15 cellular contexts compared by ENCODE assay signal in genomic region chr20:3866464-3866863, GRCh38. TPM values are rescaled to one million over a fixed set of nuclear protein-coding genes. Genes with fewer than 3 reads are reported as not detected.
A peak's percentile ranks its signal among the peaks of the same experiment; 100 is the strongest.
DNase-seq lines count a peak whose midpoint lies in the region; ATAC-seq and TF ChIP-seq lines count a peak whose summit lies in the region.
"Had no signal": no experiment of that assay in that cellular context is flagged by ENCODE, and none has a peak within 500 bp of the region (broad histone marks: within the 10 kb centered on the region; RNA-seq: fewer than 3 reads in every experiment).

No MANE protein-coding gene starts in this region.

- H3K79me2 ChIP-seq in trophoblast cell (ENCODE audit: control insufficient read depth, insufficient read depth, low read length, poor library complexity) = no peaks in the 10 kb centered on the region

- H2BK120ac ChIP-seq in trophoblast cell (ENCODE audit: insufficient read depth, low read length, poor library complexity) = no peak overlapping the region

- POLR2A ChIA-PET in HEK293 (lab: Yijun Ruan, JAX) = interaction anchor here (0.8 to 1.9 kb wide), 2 partner anchors 9 to 17 kb away, joined by 3 to 7 read pairs; no protein-coding TSS in a partner anchor

- peak; percentile 59 for DNase-seq in ELF-1 (ENCODE audit: low read depth, low spot score)
- peak in 1 of 2 donors; percentile 88 for DNase-seq in breast epithelium (ENCODE audit: low spot score in 2 of 2)
- peak; percentile 92 to 94 for DNase-seq in trophoblast cell
- no peak for DNase-seq in posterior vena cava (ENCODE audit: low spot score)
- DNase-seq in left ventricle myocardium superior = no peak
- DNase-seq: HCEC 1CT, KBM-7, NCI-H1048, NCI-H1436 treated with DMSO at 0.1 percent for 48 hours, NCI-H2029 treated with DMSO at 0.1 percent for 48 hours, NCI-H510A treated with DMSO at 0.1 percent for 48 hours, SHP77, SK-N-SH had no signal

- H3K4ac ChIP-seq in trophoblast cell (ENCODE audit: low read depth, low read length) = no peak overlapping the region

- no peak for TF ChIP-seq CTCF in HEK293 (tag by site-specific recombination; IDR thresholded peaks at IDR 0.05)
- no peak for TF ChIP-seq CTCF in breast epithelium (IDR thresholded peaks at IDR 0.05)

- intact Hi-C loops in breast epithelium (cut with DNase I; ENCODE audit: low total_unique reads) = no loop called here
- intact Hi-C loops in posterior vena cava (cut with DNase I) = no loop called here
- intact Hi-C loops in left ventricle myocardium superior (cut with micrococcal nuclease) = no loop called here

- H2AFZ ChIP-seq in trophoblast cell (ENCODE audit: insufficient read depth, low read length, poor library complexity) = no peak overlapping the region

- no CpG with 5 or more reads among the region's 3 CpGs for WGBS in trophoblast cell (ENCODE audit: extremely low coverage, insufficient coverage, insufficient read length)

- H3K27me3 ChIP-seq in breast epithelium = no peaks in the 10 kb centered on the region
- no peaks in the 10 kb centered on the region for H3K27me3 ChIP-seq in trophoblast cell (ENCODE audit: insufficient read depth, low read length)

- H3K23ac ChIP-seq in trophoblast cell (ENCODE audit: low read length) = no peak overlapping the region

- no peak for TF ChIP-seq POLR2A in breast epithelium (IDR thresholded peaks at IDR 0.05)

- H3K4me2 ChIP-seq in trophoblast cell (ENCODE audit: low read length) = no peak overlapping the region
- H3K4me2 ChIP-seq: SK-N-SH had no signal

- CTCF ChIA-PET in HEK293 (lab: Yijun Ruan, JAX) = interaction anchor here (0.6 to 5.7 kb wide), 3 partner anchors 11 to 215 kb away, joined by 3 to 26 read pairs (median 3); no protein-coding TSS in a partner anchor

- H3K14ac ChIP-seq in trophoblast cell (ENCODE audit: low read length) = no peak overlapping the region

- no peak overlapping the region for H4K8ac ChIP-seq in trophoblast cell (ENCODE audit: low read depth, low read length)

- no peaks in the 10 kb centered on the region for H3K79me1 ChIP-seq in trophoblast cell (ENCODE audit: low read length)

- H2BK12ac ChIP-seq in trophoblast cell (ENCODE audit: low read length) = no peak overlapping the region

- ATAC-seq in left ventricle myocardium superior (no peak), GM21360 (IDR thresholded peaks at IDR 0.05; ENCODE audit: unreplicated experiment) (no peak)

- H3K18ac ChIP-seq in trophoblast cell (ENCODE audit: low read length) = no peak overlapping the region

- H3K4me3 ChIP-seq in HEK293 (ENCODE audit: low read depth, low read length) (no peak overlapping the region), breast epithelium (no peak overlapping the region), trophoblast cell (ENCODE audit: low read depth, low read length) (no peak overlapping the region)

- H3K9me3 ChIP-seq in HEK293 (ENCODE audit: control insufficient read depth, insufficient read depth, low read depth, low read length) (no peaks in the 10 kb centered on the region), breast epithelium (no peaks in the 10 kb centered on the region), trophoblast cell (ENCODE audit: insufficient read depth, low read depth, low read length) (peaks cover 10% of the 10 kb centered on the region)
- H3K9me3 ChIP-seq: SK-N-SH had no signal

- no peak overlapping the region for H3K9ac ChIP-seq in trophoblast cell (ENCODE audit: low read length)
- H3K9ac ChIP-seq: SK-N-SH had no signal

- no peak overlapping the region for H4K12ac ChIP-seq in trophoblast cell (ENCODE audit: low read depth, low read length)

- H3K36me3 ChIP-seq in HEK293 (ENCODE audit: control insufficient read depth in 2 of 2, insufficient read depth in 1 of 2, low read length in 2 of 2) (peaks cover 27 to 76% of the 10 kb centered on the region in 2 experiments), breast epithelium (no peaks in the 10 kb centered on the region), trophoblast cell (ENCODE audit: control insufficient read depth in 1 of 2, insufficient read depth in 2 of 2, low read length in 2 of 2) (peaks cover 53 to 71% of the 10 kb centered on the region in 2 experiments)

- H4K91ac ChIP-seq in trophoblast cell (ENCODE audit: low read depth, low read length) = no peak overlapping the region

- H2BK5ac ChIP-seq in trophoblast cell (ENCODE audit: low read depth, low read length, poor library complexity) = no peak overlapping the region

- H3K27ac ChIP-seq in HEK293 (ENCODE audit: extremely low read depth, low read depth, low read length) (no peak overlapping the region), breast epithelium (peak overlapping the region; percentile 13 to 20), trophoblast cell (ENCODE audit: low read depth, low read length) (no peak overlapping the region)

- no peak overlapping the region for H2AK5ac ChIP-seq in trophoblast cell (ENCODE audit: low read length)

- H3K4me1 ChIP-seq in HEK293 (ENCODE audit: control insufficient read depth, insufficient read depth, low read length) = no peaks in the 10 kb centered on the region
- no peaks in the 10 kb centered on the region for H3K4me1 ChIP-seq in breast epithelium
- H3K4me1 ChIP-seq in trophoblast cell (ENCODE audit: control insufficient read depth in 1 of 2, insufficient read depth in 2 of 2, low read length in 2 of 2) = peaks cover 8 to 15% of the 10 kb centered on the region in 2 experiments

TF ChIP-seq in HEK293, 187 proteins besides CTCF, POLR2A, EP300 and RAD21:
- peak; percentile 93 for TF ChIP-seq ZIC2 (tag by site-specific recombination; IDR thresholded peaks at IDR 0.05)
- no peak for TF ChIP-seq ZNF561 (tag by site-specific recombination; IDR thresholded peaks at IDR 0.05; ENCODE audit: borderline replicate concordance)
- TF ChIP-seq PRDM6 (tag by site-specific recombination; IDR thresholded peaks at IDR 0.05) = no peak
- no peak for TF ChIP-seq ZNF202 (tag by site-specific recombination; IDR thresholded peaks at IDR 0.05; ENCODE audit: borderline replicate concordance)
- TF ChIP-seq ZNF394 (tag by site-specific recombination; IDR thresholded peaks at IDR 0.05; ENCODE audit: borderline replicate concordance) = no peak
- TF ChIP-seq ZNF112 (tag by site-specific recombination; IDR thresholded peaks at IDR 0.05) = no peak
- no peak for TF ChIP-seq ZNF645 (tag by site-specific recombination; IDR thresholded peaks at IDR 0.05)
- TF ChIP-seq ZNF510 (tag by site-specific recombination; IDR thresholded peaks at IDR 0.05; ENCODE audit: insufficient replicate concordance) = no peak
- peak; percentile 66 for TF ChIP-seq SCRT2 (tag by site-specific recombination; IDR thresholded peaks at IDR 0.05)
- no peak for TF ChIP-seq ZNF768 (tag by site-specific recombination; IDR thresholded peaks at IDR 0.05)
- no peak for TF ChIP-seq ZNF549 (tag by site-specific recombination; IDR thresholded peaks at IDR 0.05)
- TF ChIP-seq SCRT1 (tag by site-specific recombination; IDR thresholded peaks at IDR 0.05; ENCODE audit: borderline replicate concordance) = peak; percentile 74; the same call in 1 of the 2 replicates
- TF ChIP-seq ZBTB20 (tag by site-specific recombination; IDR thresholded peaks at IDR 0.05) = no peak
- peak; percentile 42; the same call in 1 of the 2 replicates for TF ChIP-seq GLIS2 (tag by site-specific recombination; IDR thresholded peaks at IDR 0.05)
- TF ChIP-seq PBX3 (CRISPR knock-in tag; IDR thresholded peaks at IDR 0.05) = no peak
- 0 out of 2 replicates have a peak, but pooled peaks have one; percentile 18 for TF ChIP-seq ZFHX2 (tag by site-specific recombination; conservative IDR thresholded peaks at IDR 0.05)
- TF ChIP-seq GLIS1 (tag by site-specific recombination; IDR thresholded peaks at IDR 0.05) = peak; percentile 40

RNA-seq across cellular contexts. Expression of gene MAVS, which starts 19.8 kb away (rescaled TPM):
- total RNA-seq in breast epithelium = 10 to 100 TPM; 23.3 to 32.3 (median 24.6) TPM
- polyA plus RNA-seq in trophoblast cell (2013) = 17.5 and 17.6 TPM in 2 replicates
- total RNA-seq in posterior vena cava = 10 to 100 TPM; 26.2 to 27.1 TPM
- total RNA-seq in left ventricle myocardium superior = 34.8 TPM

RNA-seq across cellular contexts. Expression of gene PANK2, which starts 22.7 kb away (rescaled TPM):
- total RNA-seq in breast epithelium (10 to 100 TPM; 38.2 to 40.1 (median 38.7) TPM), posterior vena cava (10 to 100 TPM; 27.0 to 31.5 TPM), left ventricle myocardium superior (17.4 TPM)
- polyA plus RNA-seq in trophoblast cell (2013) = 18.9 and 19.4 TPM in 2 replicates

RNA-seq across cellular contexts. Expression of gene AP5S1, which starts 46.1 kb away (rescaled TPM):
- 10 to 100 TPM; 11.1 to 13.8 (median 11.8) TPM for total RNA-seq in breast epithelium
- 4.4 and 4.5 TPM in 2 replicates for polyA plus RNA-seq in trophoblast cell (2013)
- total RNA-seq in posterior vena cava = 10 to 100 TPM in 1 of 2 donors, 1 to 10 TPM in 1; 8.8 to 11.2 TPM
- total RNA-seq in left ventricle myocardium superior = 10.2 TPM

Comparison
In these comparisons a context has a peak if more than half of its experiments do, and no peak if none do; other contexts are left out.
1. DNase-seq: peak in ELF-1 (single experiment) and trophoblast cell (2 of 2); none in posterior vena cava (single experiment) and left ventricle myocardium superior (single experiment).
2. H3K27ac ChIP-seq: peak in breast epithelium (2 of 2); none in HEK293 (single experiment) and trophoblast cell (single experiment).